In the genomic region with DNA sequence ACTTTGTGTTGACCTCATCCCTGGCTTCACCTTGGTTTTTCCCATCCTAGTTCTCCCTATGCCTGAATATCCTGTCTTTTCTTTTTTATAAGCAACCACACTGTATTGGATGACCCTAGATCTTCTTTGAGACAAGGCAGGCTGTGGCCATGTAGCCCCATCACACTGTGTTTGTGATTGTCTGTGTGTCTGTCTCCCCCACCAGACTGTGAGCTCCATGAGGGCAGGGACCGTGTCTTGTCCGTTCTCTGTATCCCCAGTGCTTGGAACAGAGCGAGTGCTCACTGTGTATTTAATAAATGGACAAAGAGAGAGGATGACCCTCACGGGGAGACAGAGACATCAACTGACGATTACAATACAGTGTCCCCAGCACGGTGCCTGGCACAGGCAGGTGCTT, we compare ENCODE assay signal across 16 cellular contexts. TPM values are rescaled to one million over a fixed set of nuclear protein-coding genes. Genes with fewer than 3 reads are reported as not detected.
"Had no signal": no experiment of that assay in that cellular context is flagged by ENCODE, and none has a peak within 500 bp of the region (broad histone marks: within the 10 kb centered on the region; RNA-seq: fewer than 3 reads in every experiment).

No MANE protein-coding gene starts in this region.

- DNase-seq: activated CD4-positive, alpha-beta T cell treated with anti-CD3 and anti-CD28 coated beads, Interleukin-2, amount 50 U/mL, for 1 hour; activated CD4-positive, CD25-positive, alpha-beta regulatory T cell; activated effector memory CD4-positive, alpha-beta T cell treated with anti-CD3 and anti-CD28 coated beads, Interleukin-2, amount 50 U/mL, for 16 hours; activated T-cell treated with anti-CD3 and anti-CD28 coated beads, Interleukin-2, amount 50 U/mL, for 1 hour; anterior cingulate cortex; foreskin melanocyte; heart left ventricle; mammary epithelial cell; mucosa of descending colon; stimulated activated CD4-positive, alpha-beta T cell treated with anti-CD3 and anti-CD28 coated beads, Interleukin-4, amount 100 ng/mL, for 4 hours had no signal

- H3K27ac ChIP-seq: heart left ventricle, parathyroid adenoma, skin epidermis, tibial nerve had no signal

- H2AFZ ChIP-seq: parathyroid adenoma had no signal

- H3K9me3 ChIP-seq: heart left ventricle, mucosa of descending colon, tibial nerve had no signal

- H3K4me3 ChIP-seq: heart left ventricle, mucosa of descending colon, skin epidermis, tibial nerve had no signal

- H3K36me3 Mint-ChIP-seq: activated naive CD4-positive, alpha-beta T cell treated with anti-CD3 and anti-CD28 coated beads, Interleukin-2, amount 50 U/mL, for 72 hours had no signal

- H3K9me3 Mint-ChIP-seq: activated naive CD4-positive, alpha-beta T cell treated with anti-CD3 and anti-CD28 coated beads, Interleukin-2, amount 50 U/mL, for 72 hours; naive thymus-derived CD8-positive, alpha-beta T cell had no signal

- H3K27ac Mint-ChIP-seq: activated naive CD4-positive, alpha-beta T cell treated with anti-CD3 and anti-CD28 coated beads, Interleukin-2, amount 50 U/mL, for 72 hours had no signal

- H3K79me2 ChIP-seq: parathyroid adenoma had no signal

- H3K9ac ChIP-seq: parathyroid adenoma had no signal

- ATAC-seq: activated naive CD4-positive, alpha-beta T cell treated with anti-CD3 and anti-CD28 coated beads, Interleukin-2, amount 50 U/mL, for 72 hours; naive thymus-derived CD8-positive, alpha-beta T cell had no signal

RNA-seq across cellular contexts. Expression of a gene that starts 9.1 kb away (rescaled TPM):
- total RNA-seq: naive thymus-derived CD8-positive, alpha-beta T cell; tibial nerve had no signal
- polyA plus RNA-seq: naive thymus-derived CD8-positive, alpha-beta T cell had no signal

RNA-seq across cellular contexts. Expression of a gene that starts 46.1 kb away (rescaled TPM):
- total RNA-seq: T-helper 1 cell treated with Interleukin-12 subunit alpha and Interleukin-12 subunit beta and Interleukin-4 antibody, amounts not matched to agents 30 ng/mL and 1 ng/mL, for 36 hours had no signal

RNA-seq across cellular contexts. Expression of a gene that starts 49.6 kb away (rescaled TPM):
- total RNA-seq: activated naive CD4-positive, alpha-beta T cell treated with anti-CD3 and anti-CD28 coated beads, Interleukin-2, amount 50 U/mL, for 72 hours; mammary epithelial cell; mucosa of descending colon; naive thymus-derived CD8-positive, alpha-beta T cell; T-helper 1 cell treated with Interleukin-12 subunit alpha and Interleukin-12 subunit beta and Interleukin-4 antibody, amounts not matched to agents 30 ng/mL and 1 ng/mL, for 36 hours had no signal
- polyA plus RNA-seq: mammary epithelial cell; naive thymus-derived CD8-positive, alpha-beta T cell had no signal
